ENCODE assay signal across 20 cellular contexts in the genomic region with DNA sequence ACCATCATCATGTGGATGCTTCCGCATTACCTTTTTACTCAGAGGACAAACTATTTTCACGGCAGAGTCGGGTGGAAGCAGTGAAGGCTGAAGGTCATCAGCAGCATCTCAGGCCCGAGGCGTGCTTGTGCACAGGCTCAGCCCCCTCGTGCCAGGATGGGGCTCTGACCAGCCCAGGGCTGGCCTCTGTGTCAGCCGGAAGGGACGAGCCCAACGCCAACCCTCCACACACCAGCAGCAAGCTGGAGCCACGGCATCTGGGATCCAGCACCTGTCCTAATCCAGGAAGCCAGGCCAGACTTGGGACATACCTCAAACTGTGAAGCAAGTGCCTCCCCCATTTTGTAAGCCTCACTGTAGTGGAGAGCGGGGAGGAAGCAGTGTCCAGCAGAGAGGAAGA. TPM values are rescaled to one million over a fixed set of nuclear protein-coding genes. Genes with fewer than 3 reads are reported as not detected.
A peak's percentile ranks its signal among the peaks of the same experiment; 100 is the strongest.
DNase-seq lines count a peak whose midpoint lies in the region; ATAC-seq and TF ChIP-seq lines count a peak whose summit lies in the region.
"Had no signal": no experiment of that assay in that cellular context is flagged by ENCODE, and none has a peak within 500 bp of the region (broad histone marks: within the 10 kb centered on the region; RNA-seq: fewer than 3 reads in every experiment).

No MANE protein-coding gene starts in this region.

- H3K9me3 ChIP-seq in CD8-positive, alpha-beta T cell (ENCODE audit: low read length): no peaks in the 10 kb centered on the region
- H3K9me3 ChIP-seq in neutrophil: no peaks in the 10 kb centered on the region
- H3K9me3 ChIP-seq: SK-N-SH had no signal

- CTCF ChIA-PET in CD8-positive, alpha-beta T cell (lab: Charles Lee): interaction anchor here (0.6 kb wide), 1 partner anchor 87 kb away, joined by 3 read pairs; no protein-coding TSS in a partner anchor
- CTCF ChIA-PET in WTC11 (lab: Charles Lee): interaction anchor here (0.6 to 2.2 kb wide), 3 partner anchors 18 to 103 kb away, joined by 3 to 10 read pairs (median 9); a partner anchor contains a TSS

- no peaks in the 10 kb centered on the region for H3K27me3 ChIP-seq in CD8-positive, alpha-beta T cell (ENCODE audit: insufficient read depth, low read length)
- H3K27me3 ChIP-seq in neutrophil: no peaks in the 10 kb centered on the region
- H3K27me3 ChIP-seq in H7 (ENCODE audit: control insufficient read depth, insufficient read depth, low read length): no peaks in the 10 kb centered on the region

- intact Hi-C loops in CD8-positive, alpha-beta T cell (cut with DNase I, micrococcal nuclease): no loop called here

- POLR2A ChIA-PET in CD8-positive, alpha-beta T cell (lab: Charles Lee): no interaction called here
- POLR2A ChIA-PET in WTC11 (lab: Charles Lee): no interaction called here

- no peak for DNase-seq in CD8-positive, alpha-beta T cell
- DNase-seq in WTC11 (ENCODE audit: low spot score): no peak
- no peak for DNase-seq in NOMO-1 treated with dmso at 0.1 percent for 144 hours (lab: John Stamatoyannopoulos, UW; ENCODE audit: unreplicated experiment)
- no peak for DNase-seq in H7
- DNase-seq: CD4-positive, alpha-beta memory T cell; DND-41; MM.1S; NCI-H1092 treated with DMSO at 0.1 percent for 48 hours; NCI-H1436 treated with DMSO at 0.1 percent for 48 hours; NCI-H2029; NCI-H2171; NCI-H345; NCI-H524 treated with DMSO at 0.1 percent for 48 hours; NCI-H82; RPMI8226; SIG-M5; SK-N-SH had no signal

- peak; percentile 7 for TF ChIP-seq POLR2A in GM18526 (IDR thresholded peaks at IDR 0.05; ENCODE audit: extremely low read depth, insufficient read length)

- no peaks in the 10 kb centered on the region for H3K27me3 Mint-ChIP-seq in CD8-positive, alpha-beta T cell (ENCODE audit: low read depth)
- no peaks in the 10 kb centered on the region for H3K27me3 Mint-ChIP-seq in WTC11 (ENCODE audit: low read depth)
- H3K27me3 Mint-ChIP-seq in stimulated activated memory B cell treated with anti-CD40 and anti-IgM and Interleukin-4, amounts not matched to agents 10 μg/mL and 1 μg/mL and 100 μg/mL, for 72 hours: no peaks in the 10 kb centered on the region
- H3K27me3 Mint-ChIP-seq: CD4-positive, alpha-beta memory T cell had no signal

- H3K36me3 ChIP-seq in CD8-positive, alpha-beta T cell (ENCODE audit: insufficient read depth, low read length): peaks cover 45% of the 10 kb centered on the region
- H3K36me3 ChIP-seq in neutrophil (peaks cover 77% of the 10 kb centered on the region), H7 (replicated peaks; ENCODE audit: control insufficient read depth, insufficient read depth, low read length) (peaks cover 31% of the 10 kb centered on the region)

- ATAC-seq in CD8-positive, alpha-beta T cell: peak; percentile 17
- ATAC-seq in WTC11: no peak
- ATAC-seq in stimulated activated memory B cell treated with anti-CD40 and anti-IgM and Interleukin-4, amounts not matched to agents 10 μg/mL and 1 μg/mL and 100 μg/mL, for 72 hours: no peak

- H3K36me3 Mint-ChIP-seq in CD8-positive, alpha-beta T cell: peaks cover 56% of the 10 kb centered on the region
- H3K36me3 Mint-ChIP-seq in WTC11: peaks cover 50% of the 10 kb centered on the region
- peaks cover 72% of the 10 kb centered on the region for H3K36me3 Mint-ChIP-seq in stimulated activated memory B cell treated with anti-CD40 and anti-IgM and Interleukin-4, amounts not matched to agents 10 μg/mL and 1 μg/mL and 100 μg/mL, for 72 hours

- H3K27ac ChIP-seq in CD8-positive, alpha-beta T cell (ENCODE audit: low read depth, low read length): no peak overlapping the region
- peak overlapping the region; percentile 57 for H3K27ac ChIP-seq in neutrophil

- H3K4me1 Mint-ChIP-seq in CD8-positive, alpha-beta T cell (ENCODE audit: low read depth): no peaks in the 10 kb centered on the region
- peaks cover 11% of the 10 kb centered on the region for H3K4me1 Mint-ChIP-seq in WTC11
- H3K4me1 Mint-ChIP-seq in stimulated activated memory B cell treated with anti-CD40 and anti-IgM and Interleukin-4, amounts not matched to agents 10 μg/mL and 1 μg/mL and 100 μg/mL, for 72 hours: peaks cover 7% of the 10 kb centered on the region

- no peak overlapping the region for H3K4me3 Mint-ChIP-seq in CD8-positive, alpha-beta T cell
- no peak overlapping the region for H3K4me3 Mint-ChIP-seq in WTC11
- H3K4me3 Mint-ChIP-seq in stimulated activated memory B cell treated with anti-CD40 and anti-IgM and Interleukin-4, amounts not matched to agents 10 μg/mL and 1 μg/mL and 100 μg/mL, for 72 hours: no peak overlapping the region
- H3K4me3 Mint-ChIP-seq: CD4-positive, alpha-beta memory T cell had no signal

- TF ChIP-seq CTCF in CD8-positive, alpha-beta T cell (IDR thresholded peaks at IDR 0.05): no peak
- TF ChIP-seq CTCF in WTC11 (IDR thresholded peaks at IDR 0.05) (no peak), neutrophil (IDR thresholded peaks at IDR 0.05) (no peak)

- no peaks in the 10 kb centered on the region for H3K4me1 ChIP-seq in CD8-positive, alpha-beta T cell (ENCODE audit: insufficient read depth, low read length)
- H3K4me1 ChIP-seq in neutrophil (ENCODE audit: control insufficient read depth in 1 of 2, insufficient read depth in 1 of 2, low read depth in 1 of 2, low read length in 1 of 2): peaks cover 5 to 8% of the 10 kb centered on the region in 2 experiments

- no peak overlapping the region for H3K27ac Mint-ChIP-seq in CD8-positive, alpha-beta T cell
- 0 out of 2 replicates have a peak overlapping the region, but pooled peaks have one; percentile 32 for H3K27ac Mint-ChIP-seq in WTC11
- H3K27ac Mint-ChIP-seq in stimulated activated memory B cell treated with anti-CD40 and anti-IgM and Interleukin-4, amounts not matched to agents 10 μg/mL and 1 μg/mL and 100 μg/mL, for 72 hours: no peak overlapping the region

- H3K9me3 Mint-ChIP-seq in CD8-positive, alpha-beta T cell: no peaks in the 10 kb centered on the region
- H3K9me3 Mint-ChIP-seq in WTC11: no peaks in the 10 kb centered on the region
- peaks cover 6% of the 10 kb centered on the region for H3K9me3 Mint-ChIP-seq in stimulated activated memory B cell treated with anti-CD40 and anti-IgM and Interleukin-4, amounts not matched to agents 10 μg/mL and 1 μg/mL and 100 μg/mL, for 72 hours
- H3K9me3 Mint-ChIP-seq: CD4-positive, alpha-beta memory T cell had no signal

- no peak overlapping the region for H3K4me3 ChIP-seq in CD8-positive, alpha-beta T cell (ENCODE audit: low read depth, low read length)
- H3K4me3 ChIP-seq in neutrophil (ENCODE audit: low read depth in 1 of 2, low read length in 1 of 2): no peak overlapping the region
- no peak overlapping the region for H3K4me3 ChIP-seq in H7 (ENCODE audit: insufficient read depth, low read depth, low read length)

TF ChIP-seq in WTC11, 78 proteins besides CTCF, POLR2A, EP300 and RAD21 (continues in another document):
- TF ChIP-seq RORB (CRISPR knock-in tag; IDR thresholded peaks at IDR 0.05) (no peak), ATF1 (CRISPR knock-in tag; IDR thresholded peaks at IDR 0.05) (no peak), EMX1 (CRISPR knock-in tag; IDR thresholded peaks at IDR 0.05) (no peak), ESRRA (CRISPR knock-in tag; IDR thresholded peaks at IDR 0.05; ENCODE audit: borderline replicate concordance) (no peak), TCF7 (CRISPR knock-in tag; IDR thresholded peaks at IDR 0.05; ENCODE audit: low read depth) (no peak), NFE2L1 (CRISPR knock-in tag; IDR thresholded peaks at IDR 0.05) (no peak), ZNF219 (CRISPR knock-in tag; IDR thresholded peaks at IDR 0.05; ENCODE audit: borderline replicate concordance) (no peak), ETV6 (CRISPR knock-in tag; IDR thresholded peaks at IDR 0.05) (no peak)
- TF ChIP-seq, protein P1, sequence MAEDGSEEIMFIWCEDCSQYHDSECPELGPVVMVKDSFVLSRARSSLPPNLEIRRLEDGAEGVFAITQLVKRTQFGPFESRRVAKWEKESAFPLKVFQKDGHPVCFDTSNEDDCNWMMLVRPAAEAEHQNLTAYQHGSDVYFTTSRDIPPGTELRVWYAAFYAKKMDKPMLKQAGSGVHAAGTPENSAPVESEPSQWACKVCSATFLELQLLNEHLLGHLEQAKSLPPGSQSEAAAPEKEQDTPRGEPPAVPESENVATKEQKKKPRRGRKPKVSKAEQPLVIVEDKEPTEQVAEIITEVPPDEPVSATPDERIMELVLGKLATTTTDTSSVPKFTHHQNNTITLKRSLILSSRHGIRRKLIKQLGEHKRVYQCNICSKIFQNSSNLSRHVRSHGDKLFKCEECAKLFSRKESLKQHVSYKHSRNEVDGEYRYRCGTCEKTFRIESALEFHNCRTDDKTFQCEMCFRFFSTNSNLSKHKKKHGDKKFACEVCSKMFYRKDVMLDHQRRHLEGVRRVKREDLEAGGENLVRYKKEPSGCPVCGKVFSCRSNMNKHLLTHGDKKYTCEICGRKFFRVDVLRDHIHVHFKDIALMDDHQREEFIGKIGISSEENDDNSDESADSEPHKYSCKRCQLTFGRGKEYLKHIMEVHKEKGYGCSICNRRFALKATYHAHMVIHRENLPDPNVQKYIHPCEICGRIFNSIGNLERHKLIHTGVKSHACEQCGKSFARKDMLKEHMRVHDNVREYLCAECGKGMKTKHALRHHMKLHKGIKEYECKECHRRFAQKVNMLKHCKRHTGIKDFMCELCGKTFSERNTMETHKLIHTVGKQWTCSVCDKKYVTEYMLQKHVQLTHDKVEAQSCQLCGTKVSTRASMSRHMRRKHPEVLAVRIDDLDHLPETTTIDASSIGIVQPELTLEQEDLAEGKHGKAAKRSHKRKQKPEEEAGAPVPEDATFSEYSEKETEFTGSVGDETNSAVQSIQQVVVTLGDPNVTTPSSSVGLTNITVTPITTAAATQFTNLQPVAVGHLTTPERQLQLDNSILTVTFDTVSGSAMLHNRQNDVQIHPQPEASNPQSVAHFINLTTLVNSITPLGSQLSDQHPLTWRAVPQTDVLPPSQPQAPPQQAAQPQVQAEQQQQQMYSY (CRISPR knock-in tag; IDR thresholded peaks at IDR 0.05): no peak

RNA-seq across cellular contexts. Expression of a gene that starts 11.1 kb away (rescaled TPM):
- 10 to 100 TPM; 19.6 to 24.8 TPM for total RNA-seq in CD8-positive, alpha-beta T cell
- 30.0 to 32.8 TPM (median 32.5 TPM) in 3 replicates for total RNA-seq in WTC11 (2021)
- 53.1 and 71.4 TPM in 2 replicates for total RNA-seq in H7 (2014; rRNA removed; shearing (Covaris generic))

RNA-seq across cellular contexts. Expression of a gene that starts 11.6 kb away (rescaled TPM):
- 1 to 10 TPM; 3.1 to 4.1 TPM for total RNA-seq in CD8-positive, alpha-beta T cell
- 11.8 to 19.1 TPM (median 15.5 TPM) in 3 replicates for total RNA-seq in WTC11 (2021)
- total RNA-seq in H7 (2014; rRNA removed; shearing (Covaris generic)): 12.0 and 16.2 TPM in 2 replicates

RNA-seq across cellular contexts. Expression of a gene that starts 20.9 kb away (rescaled TPM):
- total RNA-seq in CD8-positive, alpha-beta T cell: 1,000 to 10,000 TPM; 1,425 to 1,465 TPM
- total RNA-seq in WTC11 (2021): 1,080 to 1,240 TPM (median 1,178 TPM) in 3 replicates
- 1,318 and 1,675 TPM in 2 replicates for total RNA-seq in H7 (2014; rRNA removed; shearing (Covaris generic))

RNA-seq across cellular contexts. Expression of a gene that starts 46.3 kb away (rescaled TPM):
- 100 to 1,000 TPM; 190 to 191 TPM for total RNA-seq in CD8-positive, alpha-beta T cell
- total RNA-seq in WTC11 (2021): 106 to 141 TPM (median 110 TPM) in 3 replicates
- total RNA-seq in H7 (2014; rRNA removed; shearing (Covaris generic)): 44.4 and 64.4 TPM in 2 replicates

RNA-seq across cellular contexts. Expression of a gene that starts 46.6 kb away (rescaled TPM):
- 100 to 1,000 TPM; 293 to 302 TPM for total RNA-seq in CD8-positive, alpha-beta T cell
- total RNA-seq in WTC11 (2021): 70.0 to 100 TPM (median 77.8 TPM) in 3 replicates
- total RNA-seq in H7 (2014; rRNA removed; shearing (Covaris generic)): 26.6 and 34.3 TPM in 2 replicates
